8 cellular contexts compared by ENCODE assay signal in genomic region chr12:56029666-56030293, GRCh38. TPM values are rescaled to one million over a fixed set of nuclear protein-coding genes. Genes with fewer than 3 reads are reported as not detected.
DNase-seq lines count a peak whose midpoint lies in the region; ATAC-seq and TF ChIP-seq lines count a peak whose summit lies in the region.

No MANE protein-coding gene starts in this region.

- H3K27me3 Mint-ChIP-seq in activated naive CD8-positive, alpha-beta T cell treated with anti-CD3 and anti-CD28 coated beads for 36 hours = no peaks in the 10 kb centered on the region

- H4K20me1 ChIP-seq in HCT116 (ENCODE audit: insufficient read depth) (no peaks in the 10 kb centered on the region), OCI-LY3 (ENCODE audit: insufficient read depth, low read length) (no peaks in the 10 kb centered on the region)

- DNase-seq in DMS53 treated with DMSO at 0.1 percent for 48 hours (lab: John Stamatoyannopoulos, UW; ENCODE audit: unreplicated experiment) = peak; percentile 20
- no peak for DNase-seq in HCT116 (ENCODE audit: low read depth, low spot score)
- no peak for DNase-seq in activated naive CD8-positive, alpha-beta T cell treated with anti-CD3 and anti-CD28 coated beads for 36 hours
- DNase-seq in right cardiac atrium = no peak
- DNase-seq in stimulated activated effector memory CD8-positive, alpha-beta T cell treated with anti-CD3 and anti-CD28 coated beads, Interleukin-12 subunit alpha, Interleukin-12 subunit beta, amount 100 ng/mL, for 72 hours (ENCODE audit: low spot score in 2 of 2) = no peak
- DNase-seq in putamen (ENCODE audit: low spot score) = no peak

- H2AFZ ChIP-seq in HCT116 (ENCODE audit: low read depth, low read length, poor library complexity, severe bottlenecking) (no peak overlapping the region), OCI-LY3 (ENCODE audit: low read depth, low read length) (no peak overlapping the region)

- H3K27ac ChIP-seq in HCT116 (ENCODE audit: low read depth, low read length) (no peak overlapping the region), OCI-LY3 (ENCODE audit: low read length) (no peak overlapping the region), right cardiac atrium (ENCODE audit: low read length) (no peak overlapping the region)

- peak; percentile 73 for TF ChIP-seq RAD21 in HCT116 (IDR thresholded peaks at IDR 0.05; ENCODE audit: low read depth)

- POLR2A ChIA-PET in HCT116 (lab: Charles Lee) = interaction anchor here (0.9 to 1.1 kb wide), 2 partner anchors 23 to 33 kb away, joined by 3 read pairs; partner anchors contain the start of gene SUOX

- H3K4me3 ChIP-seq in HCT116 (replicated peaks in 1 of 2; ENCODE audit: low read depth in 1 of 2, low read length in 2 of 2) = no peak overlapping the region
- no peak overlapping the region for H3K4me3 ChIP-seq in OCI-LY3 (ENCODE audit: low read length)
- H3K4me3 ChIP-seq in right cardiac atrium (ENCODE audit: low read length) = no peak overlapping the region

- H3K27ac Mint-ChIP-seq in activated naive CD8-positive, alpha-beta T cell treated with anti-CD3 and anti-CD28 coated beads for 36 hours = peak overlapping the region; percentile 65
- no peak overlapping the region for H3K27ac Mint-ChIP-seq in stimulated activated effector memory CD8-positive, alpha-beta T cell treated with anti-CD3 and anti-CD28 coated beads, Interleukin-12 subunit alpha, Interleukin-12 subunit beta, amount 100 ng/mL, for 72 hours

- H3K9me3 Mint-ChIP-seq in activated naive CD8-positive, alpha-beta T cell treated with anti-CD3 and anti-CD28 coated beads for 36 hours = no peaks in the 10 kb centered on the region
- H3K9me3 Mint-ChIP-seq in stimulated activated effector memory CD8-positive, alpha-beta T cell treated with anti-CD3 and anti-CD28 coated beads, Interleukin-12 subunit alpha, Interleukin-12 subunit beta, amount 100 ng/mL, for 72 hours = no peaks in the 10 kb centered on the region

- WGBS in right cardiac atrium = 82% methylated on average over 6 of the region's 6 CpGs

- peaks cover 72% of the 10 kb centered on the region for H3K36me3 Mint-ChIP-seq in activated naive CD8-positive, alpha-beta T cell treated with anti-CD3 and anti-CD28 coated beads for 36 hours
- H3K36me3 Mint-ChIP-seq in stimulated activated effector memory CD8-positive, alpha-beta T cell treated with anti-CD3 and anti-CD28 coated beads, Interleukin-12 subunit alpha, Interleukin-12 subunit beta, amount 100 ng/mL, for 72 hours = peaks cover 87% of the 10 kb centered on the region

- no peaks in the 10 kb centered on the region for H3K27me3 ChIP-seq in HCT116 (ENCODE audit: insufficient read depth, low read length)
- H3K27me3 ChIP-seq in OCI-LY3 (ENCODE audit: low read depth, low read length) = no peaks in the 10 kb centered on the region
- H3K27me3 ChIP-seq in right cardiac atrium (ENCODE audit: control insufficient read depth, insufficient read depth) = no peaks in the 10 kb centered on the region

- ATAC-seq in HCT116 (peak; percentile 88), right cardiac atrium (peak; percentile 65 to 70), HG02840 (IDR thresholded peaks at IDR 0.05; ENCODE audit: low FRiP score, unreplicated experiment) (no peak)
- ATAC-seq in stimulated activated effector memory CD8-positive, alpha-beta T cell treated with anti-CD3 and anti-CD28 coated beads, Interleukin-12 subunit alpha, Interleukin-12 subunit beta, amount 100 ng/mL, for 72 hours = peak; percentile 63

- H3K79me2 ChIP-seq in HCT116 (ENCODE audit: insufficient read depth, low read length) (no peaks in the 10 kb centered on the region), OCI-LY3 (ENCODE audit: low read length) (no peaks in the 10 kb centered on the region)

- no peaks in the 10 kb centered on the region for H3K4me1 ChIP-seq in HCT116 (ENCODE audit: control insufficient read depth in 1 of 2, insufficient read depth in 2 of 2, low read length in 2 of 2)
- no peaks in the 10 kb centered on the region for H3K4me1 ChIP-seq in OCI-LY3 (ENCODE audit: low read length)
- H3K4me1 ChIP-seq in right cardiac atrium (ENCODE audit: control insufficient read depth, insufficient read depth, low read length) = no peaks in the 10 kb centered on the region

- H3K9me3 ChIP-seq in HCT116 (ENCODE audit: control insufficient read depth in 1 of 2, insufficient read depth in 1 of 2, low read depth in 1 of 2, low read length in 2 of 2) (no peaks in the 10 kb centered on the region), OCI-LY3 (ENCODE audit: insufficient read depth, low read length) (no peaks in the 10 kb centered on the region), right cardiac atrium (ENCODE audit: control insufficient read depth, low read length) (no peaks in the 10 kb centered on the region)

- no peak overlapping the region for H3K4me3 Mint-ChIP-seq in activated naive CD8-positive, alpha-beta T cell treated with anti-CD3 and anti-CD28 coated beads for 36 hours
- no peak overlapping the region for H3K4me3 Mint-ChIP-seq in stimulated activated effector memory CD8-positive, alpha-beta T cell treated with anti-CD3 and anti-CD28 coated beads, Interleukin-12 subunit alpha, Interleukin-12 subunit beta, amount 100 ng/mL, for 72 hours

- H3K4me1 Mint-ChIP-seq in activated naive CD8-positive, alpha-beta T cell treated with anti-CD3 and anti-CD28 coated beads for 36 hours = peaks cover 46% of the 10 kb centered on the region
- H3K4me1 Mint-ChIP-seq in stimulated activated effector memory CD8-positive, alpha-beta T cell treated with anti-CD3 and anti-CD28 coated beads, Interleukin-12 subunit alpha, Interleukin-12 subunit beta, amount 100 ng/mL, for 72 hours = peaks cover 21% of the 10 kb centered on the region

- H3K9me2 ChIP-seq in HCT116 (ENCODE audit: insufficient read depth) = no peaks in the 10 kb centered on the region

- RAD21 ChIA-PET in HCT116 (lab: Charles Lee; ENCODE audit: low non-redundant PET in 1 of 2, low total read pairs in 2 of 2, uncharacterized antibody in 2 of 2, unreplicated experiment in 2 of 2) = interaction anchor here (0.6 to 1.4 kb wide), 3 partner anchors 23 to 34 kb away, joined by 3 to 4 read pairs (median 4); partner anchors contain the start of gene SUOX (in 1 of the 2)

- CTCF ChIA-PET in HCT116 (lab: Charles Lee) = interaction anchor here (0.6 to 2.6 kb wide), 14 partner anchors 8 to 293 kb away, joined by 3 to 24 read pairs (median 4); partner anchors contain the start of gene SUOX

- BruUV-seq in HCT116 (replicated peaks; lab: Mats Ljungman, UMichigan) = no TSS peak

- intact Hi-C loops in HCT116 (cut with micrococcal nuclease) (loop anchor here (1.0 to 5.0 kb wide), 2 partner anchors 33 to 292 kb away; no protein-coding TSS in a partner anchor), right cardiac atrium (cut with DNase I) (no loop called here)

- H3K36me3 ChIP-seq in HCT116 (ENCODE audit: control insufficient read depth in 1 of 2, insufficient read depth in 2 of 2, low read length in 2 of 2) = no peaks in the 10 kb centered on the region
- no peaks in the 10 kb centered on the region for H3K36me3 ChIP-seq in OCI-LY3 (replicated peaks; ENCODE audit: low read depth, low read length)

- no peak for TF ChIP-seq POLR2A in HCT116 (IDR thresholded peaks at IDR 0.05; ENCODE audit: borderline replicate concordance, extremely low read depth, insufficient read depth, insufficient read length)

- H3K9ac ChIP-seq in HCT116 (ENCODE audit: low read length) (no peak overlapping the region), OCI-LY3 (ENCODE audit: low read length) (no peak overlapping the region)

- no peak overlapping the region for H3K4me2 ChIP-seq in HCT116 (ENCODE audit: low read length)
- no peak overlapping the region for H3K4me2 ChIP-seq in OCI-LY3 (ENCODE audit: low read length)

- TF ChIP-seq CTCF in HCT116 (IDR thresholded peaks at IDR 0.05 in 2 of 3, conservative IDR thresholded peaks at IDR 0.05 in 1 of 3; ENCODE audit: borderline replicate concordance in 1 of 3, insufficient read depth in 1 of 3, low read depth in 2 of 3, low read length in 2 of 3) = peak; percentile 73 to 78 (median 78)
- peak; percentile 69 for TF ChIP-seq CTCF in OCI-LY3 (IDR thresholded peaks at IDR 0.05; ENCODE audit: low read depth, low read length)

TF ChIP-seq in HCT116, 20 proteins besides CTCF, POLR2A, EP300 and RAD21:
- TF ChIP-seq POLR2AphosphoS5 (IDR thresholded peaks at IDR 0.05; ENCODE audit: low read depth, low read length) (no peak), EGR1 (IDR thresholded peaks at IDR 0.05; ENCODE audit: low read depth) (no peak), ZNF274 (IDR thresholded peaks at IDR 0.05; ENCODE audit: low read depth, low read length) (no peak), CEBPB (IDR thresholded peaks at IDR 0.05; ENCODE audit: low read depth) (no peak), SIN3A (IDR thresholded peaks at IDR 0.05; ENCODE audit: low read depth) (no peak), FOSL1 (IDR thresholded peaks at IDR 0.05; ENCODE audit: low read depth) (no peak), SRF (IDR thresholded peaks at IDR 0.05; ENCODE audit: low read depth) (no peak), JUND (IDR thresholded peaks at IDR 0.05) (no peak), ELF1 (IDR thresholded peaks at IDR 0.05; ENCODE audit: borderline replicate concordance, low read depth) (no peak)
TF ChIP-seq in HCT116: peak in this region for 0.

RNA-seq across cellular contexts. Expression of gene IKZF4, which starts 8.9 kb away (rescaled TPM):
- total RNA-seq in HCT116 (2021; ENCODE audit: unreplicated experiment) (8.5 TPM), right cardiac atrium (1 to 10 TPM; 5.6 to 8.7 (median 6.5) TPM)
- polyA plus RNA-seq in HCT116 (2012) = 3.2 and 4.8 TPM in 2 replicates
- 10 to 100 TPM; 22.5 to 22.9 TPM for total RNA-seq in activated naive CD8-positive, alpha-beta T cell treated with anti-CD3 and anti-CD28 coated beads for 36 hours
- polyA plus RNA-seq in right cardiac atrium = 2.7 TPM

RNA-seq across cellular contexts. Expression of gene RPS26, which starts 11.9 kb away (rescaled TPM):
- total RNA-seq in HCT116 (2021; ENCODE audit: unreplicated experiment) = 70.2 TPM
- 1,152 and 1,325 TPM in 2 replicates for polyA plus RNA-seq in HCT116 (2012)
- 10 to 100 TPM; 45.1 to 47.7 TPM for total RNA-seq in activated naive CD8-positive, alpha-beta T cell treated with anti-CD3 and anti-CD28 coated beads for 36 hours
- total RNA-seq in right cardiac atrium = 10 to 100 TPM; 30.0 to 55.1 (median 39.7) TPM
- 739 TPM for polyA plus RNA-seq in right cardiac atrium

RNA-seq across cellular contexts. Expression of gene SUOX, which starts 32.7 kb away (rescaled TPM):
- total RNA-seq in HCT116 (2021; ENCODE audit: unreplicated experiment) (18.0 TPM), right cardiac atrium (10 to 100 TPM; 20.7 to 30.8 (median 29.3) TPM)
- polyA plus RNA-seq in HCT116 (2012) = 12.4 and 13.3 TPM in 2 replicates
- total RNA-seq in activated naive CD8-positive, alpha-beta T cell treated with anti-CD3 and anti-CD28 coated beads for 36 hours = 1 to 10 TPM; 4.6 to 4.9 TPM
- polyA plus RNA-seq in right cardiac atrium = 29.2 TPM

RNA-seq across cellular contexts. Expression of gene ERBB3, which starts 50.2 kb away (rescaled TPM):
- total RNA-seq in HCT116 (2021; ENCODE audit: unreplicated experiment) (39.7 TPM), right cardiac atrium (1 to 10 TPM; 3.2 to 7.4 (median 6.1) TPM)
- 31.7 and 32.9 TPM in 2 replicates for polyA plus RNA-seq in HCT116 (2012)
- total RNA-seq in activated naive CD8-positive, alpha-beta T cell treated with anti-CD3 and anti-CD28 coated beads for 36 hours = under 1 TPM; 0.82 to 0.97 TPM
- polyA plus RNA-seq in right cardiac atrium = 6.4 TPM

RNA-seq across cellular contexts. Expression of gene RAB5B, which starts 55.9 kb away (rescaled TPM):
- total RNA-seq in HCT116 (2021; ENCODE audit: unreplicated experiment) = 44.5 TPM
- polyA plus RNA-seq in HCT116 (2012) = 29.1 and 32.6 TPM in 2 replicates
- 10 to 100 TPM; 24.5 to 25.3 TPM for total RNA-seq in activated naive CD8-positive, alpha-beta T cell treated with anti-CD3 and anti-CD28 coated beads for 36 hours
- total RNA-seq in right cardiac atrium = 100 to 1,000 TPM; 111 to 132 (median 119) TPM
- polyA plus RNA-seq in right cardiac atrium = 86.4 TPM
